ENCODE assay signal across 9 cellular contexts in the genomic region with DNA sequence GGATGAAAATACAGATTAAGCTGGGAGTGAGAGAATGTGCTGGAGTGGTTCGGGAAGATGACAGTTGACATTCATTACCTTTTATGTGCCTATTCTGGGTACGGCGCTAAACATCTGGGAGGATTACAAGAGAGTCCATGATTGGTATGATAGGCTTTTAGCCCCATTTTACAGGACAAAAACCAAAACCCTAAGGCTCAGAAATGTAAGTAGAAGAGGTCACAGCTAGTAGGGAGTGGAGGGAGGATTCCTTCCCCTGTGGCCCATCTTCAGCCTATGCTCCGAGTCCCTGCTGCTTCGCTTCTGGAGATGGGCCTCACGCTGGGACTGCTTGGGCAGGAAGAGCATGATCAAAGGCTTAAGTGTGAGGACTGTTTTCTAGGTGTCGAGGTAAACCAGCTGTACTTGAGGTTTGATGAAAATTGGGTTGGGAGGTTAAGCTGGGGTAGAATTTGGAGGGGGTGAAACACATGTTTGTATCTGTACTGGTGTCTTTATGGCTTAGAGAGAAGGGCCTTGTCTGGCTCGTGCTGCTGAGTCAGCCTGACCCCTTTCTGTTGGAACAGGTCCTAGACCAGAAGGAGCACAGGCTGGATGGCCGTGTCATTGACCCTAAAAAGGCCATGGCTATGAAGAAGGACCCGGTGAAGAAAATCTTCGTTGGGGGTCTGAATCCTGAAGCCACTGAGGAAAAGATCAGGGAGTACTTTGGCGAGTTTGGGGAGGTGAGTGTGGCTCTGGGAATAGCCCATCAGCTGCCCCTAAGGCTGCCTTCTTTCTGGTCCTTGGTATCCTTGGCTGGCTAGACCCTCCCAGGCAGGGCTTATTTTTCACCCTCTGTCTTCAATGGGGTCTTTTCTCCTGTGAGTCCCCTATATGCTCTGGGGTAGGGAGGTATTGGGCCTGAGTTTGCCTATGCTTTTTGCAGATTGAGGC. TPM values are rescaled to one million over a fixed set of nuclear protein-coding genes. Genes with fewer than 3 reads are reported as not detected.
DNase-seq lines count a peak whose midpoint lies in the region; ATAC-seq, FAIRE-seq and TF ChIP-seq lines count a peak whose summit lies in the region.
"Had no signal": no experiment of that assay in that cellular context is flagged by ENCODE, and none has a peak within 500 bp of the region (broad histone marks: within the 10 kb centered on the region; RNA-seq: fewer than 3 reads in every experiment).

No MANE protein-coding gene starts in this region.

- H3K4me1 ChIP-seq in HCT116 (ENCODE audit: control insufficient read depth in 1 of 2, insufficient read depth in 2 of 2, low read length in 2 of 2), result peaks cover 18 to 48% of the 10 kb centered on the region in 2 experiments
- peaks cover 0 to 21% of the 10 kb centered on the region in 2 donors for H3K4me1 ChIP-seq in right atrium auricular region
- H3K4me1 ChIP-seq in small intestine (ENCODE audit: control insufficient read depth in 2 of 2, insufficient read depth in 1 of 2, low read depth in 1 of 2, low read length in 1 of 2), result peaks cover 7 to 8% of the 10 kb centered on the region in 2 donors

- RAD21 ChIA-PET in HCT116 (lab: Charles Lee; ENCODE audit: low non-redundant PET in 1 of 2, low total read pairs in 2 of 2, uncharacterized antibody in 2 of 2, unreplicated experiment in 2 of 2), result no interaction called here

- WGBS in small intestine, 3 donors, result 18 to 32% (median 19%) methylated on average over 12 of the region's 12 CpGs

- peak overlapping the region; percentile 94 for H3K4me2 ChIP-seq in HCT116 (ENCODE audit: low read length)

- H3K27me3 Mint-ChIP-seq in WTC11 (ENCODE audit: low read depth), result peaks cover 7% of the 10 kb centered on the region; the same call in 1 of the 2 replicates

- peak overlapping the region; percentile 78 for H3K27ac Mint-ChIP-seq in WTC11

- H3K36me3 ChIP-seq in HCT116 (ENCODE audit: control insufficient read depth in 1 of 2, insufficient read depth in 2 of 2, low read length in 2 of 2), result peaks cover 46 to 61% of the 10 kb centered on the region in 2 experiments
- H3K36me3 ChIP-seq in right atrium auricular region, result peaks cover 56% of the 10 kb centered on the region
- H3K36me3 ChIP-seq in small intestine (ENCODE audit: control insufficient read depth in 2 of 2, insufficient read depth in 2 of 2, low read length in 2 of 2), result peaks cover 14 to 32% of the 10 kb centered on the region in 2 donors

- ATAC-seq in HCT116 (no peak), WTC11 (no peak), GM18519 (IDR thresholded peaks at IDR 0.05; ENCODE audit: low FRiP score, unreplicated experiment) (no peak)

- peak overlapping the region; percentile 80 for H3K4me3 Mint-ChIP-seq in WTC11

- peaks cover 21% of the 10 kb centered on the region for H3K4me1 Mint-ChIP-seq in WTC11

- TF ChIP-seq POLR2A in HCT116 (IDR thresholded peaks at IDR 0.05; ENCODE audit: borderline replicate concordance, extremely low read depth, insufficient read depth, insufficient read length) (no peak), H54 (IDR thresholded peaks at IDR 0.05; ENCODE audit: low read depth, low read length) (no peak)

- peak overlapping the region; percentile 97; the same call in 1 of the 2 replicates for H3K27ac ChIP-seq in HCT116 (ENCODE audit: low read depth, low read length)
- H3K27ac ChIP-seq in right atrium auricular region, result peak overlapping the region; percentile 16 to 62
- H3K27ac ChIP-seq in small intestine (ENCODE audit: low read depth in 1 of 2, low read length in 1 of 2), result peak overlapping the region; percentile 94 to 99

- H3K9me3 Mint-ChIP-seq in WTC11, result no peaks in the 10 kb centered on the region

- H4K20me1 ChIP-seq in HCT116 (ENCODE audit: insufficient read depth), result peaks cover 54% of the 10 kb centered on the region

- FAIRE-seq in small intestine (lab: Jason Lieb, UNC), result no peak
- FAIRE-seq in H54 (lab: Jason Lieb, UNC), result no peak

- peak overlapping the region; percentile 97 for H3K9ac ChIP-seq in HCT116 (ENCODE audit: low read length)

- peaks cover 77% of the 10 kb centered on the region for H3K79me2 ChIP-seq in HCT116 (ENCODE audit: insufficient read depth, low read length)

- H3K9me2 ChIP-seq in HCT116 (ENCODE audit: insufficient read depth), result no peaks in the 10 kb centered on the region

- H3K36me3 Mint-ChIP-seq in WTC11, result peaks cover 64% of the 10 kb centered on the region

- no peaks in the 10 kb centered on the region for H3K27me3 ChIP-seq in HCT116 (ENCODE audit: insufficient read depth, low read length)
- H3K27me3 ChIP-seq in right atrium auricular region, result no peaks in the 10 kb centered on the region
- H3K27me3 ChIP-seq in small intestine (ENCODE audit: control insufficient read depth in 2 of 2, insufficient read depth in 2 of 2, low read length in 2 of 2), result no peaks in the 10 kb centered on the region

- H2AFZ ChIP-seq in HCT116 (ENCODE audit: low read depth, low read length, poor library complexity, severe bottlenecking), result no peak overlapping the region

- intact Hi-C loops in HCT116 (cut with micrococcal nuclease), result no loop called here

- CTCF ChIA-PET in HCT116 (lab: Charles Lee), result interaction anchor here (2.4 kb wide), 1 partner anchor 9 kb away, joined by 6 read pairs; no protein-coding TSS in a partner anchor
- CTCF ChIA-PET in WTC11 (lab: Charles Lee), result interaction anchor here (1.6 kb wide), 1 partner anchor 130 kb away, joined by 4 read pairs; no protein-coding TSS in a partner anchor

- no peak for TF ChIP-seq RAD21 in HCT116 (IDR thresholded peaks at IDR 0.05; ENCODE audit: low read depth)

- TSS peak; percentile 62 for BruUV-seq in HCT116 (replicated peaks; lab: Mats Ljungman, UMichigan)

- TF ChIP-seq CTCF in HCT116 (IDR thresholded peaks at IDR 0.05 in 2 of 3, conservative IDR thresholded peaks at IDR 0.05 in 1 of 3; ENCODE audit: borderline replicate concordance in 1 of 3, insufficient read depth in 1 of 3, low read depth in 2 of 3, low read length in 2 of 3) (no peak), WTC11 (IDR thresholded peaks at IDR 0.05) (no peak), right atrium auricular region (IDR thresholded peaks at IDR 0.05) (no peak)

- no peaks in the 10 kb centered on the region for H3K9me3 ChIP-seq in HCT116 (ENCODE audit: control insufficient read depth in 1 of 2, insufficient read depth in 1 of 2, low read depth in 1 of 2, low read length in 2 of 2)
- H3K9me3 ChIP-seq in right atrium auricular region, result no peaks in the 10 kb centered on the region
- no peaks in the 10 kb centered on the region for H3K9me3 ChIP-seq in small intestine (ENCODE audit: control insufficient read depth, low read depth)

- H3K4me3 ChIP-seq in HCT116 (replicated peaks in 1 of 2; ENCODE audit: low read depth in 1 of 2, low read length in 2 of 2) (peak overlapping the region; percentile 82 to 88), right atrium auricular region (peak overlapping the region; percentile 83 to 87), small intestine (ENCODE audit: low read depth in 1 of 2, low read length in 2 of 2) (peak overlapping the region; percentile 97 to 98)

- DNase-seq in HCT116 (ENCODE audit: low read depth, low spot score) (no peak), WTC11 (ENCODE audit: low spot score) (peak; percentile 6), right atrium auricular region (ENCODE audit: low spot score) (no peak), small intestine (no peak), NCI-H226 (no peak), H54 (ENCODE audit: insufficient read length, low spot score) (no peak), NOMO-1 (lab: John Stamatoyannopoulos, UW; ENCODE audit: unreplicated experiment in 2 of 2) (no peak)

- POLR2A ChIA-PET in HCT116 (lab: Charles Lee), result interaction anchor here (0.6 to 1.2 kb wide), 2 partner anchors 10 to 885 kb away, joined by 3 to 4 read pairs; no protein-coding TSS in a partner anchor
- POLR2A ChIA-PET in WTC11 (lab: Charles Lee), result interaction anchor here (0.5 kb wide), 1 partner anchor 1698 kb away, joined by 3 read pairs; no protein-coding TSS in a partner anchor

TF ChIP-seq in HCT116, 20 proteins besides CTCF, POLR2A, EP300 and RAD21 (continues in another document):
- TF ChIP-seq SRF (IDR thresholded peaks at IDR 0.05; ENCODE audit: low read depth) (no peak), POLR2AphosphoS5 (IDR thresholded peaks at IDR 0.05; ENCODE audit: low read depth, low read length) (no peak; the same call in none of the 2 replicates), ZFX (IDR thresholded peaks at IDR 0.05) (no peak), JUND (IDR thresholded peaks at IDR 0.05) (no peak), EGR1 (IDR thresholded peaks at IDR 0.05; ENCODE audit: low read depth) (no peak), ELF1 (IDR thresholded peaks at IDR 0.05; ENCODE audit: borderline replicate concordance, low read depth) (no peak), CEBPB (IDR thresholded peaks at IDR 0.05; ENCODE audit: low read depth) (no peak)

TF ChIP-seq in WTC11, 78 proteins besides CTCF, POLR2A, EP300 and RAD21 (continues in another document):
- TF ChIP-seq, protein P1, sequence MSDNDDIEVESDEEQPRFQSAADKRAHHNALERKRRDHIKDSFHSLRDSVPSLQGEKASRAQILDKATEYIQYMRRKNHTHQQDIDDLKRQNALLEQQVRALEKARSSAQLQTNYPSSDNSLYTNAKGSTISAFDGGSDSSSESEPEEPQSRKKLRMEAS (CRISPR knock-in tag; IDR thresholded peaks at IDR 0.05), result no peak

RNA-seq across cellular contexts. Expression of a gene that starts 2.1 kb away (rescaled TPM):
- total RNA-seq in HCT116 (2021; ENCODE audit: unreplicated experiment) (273 TPM), WTC11 (2021) (414 to 457 TPM (median 419 TPM) in 3 replicates), right atrium auricular region (10 to 100 TPM; 62.4 to 69.1 TPM)
- 95.5 and 118 TPM in 2 replicates for polyA plus RNA-seq in HCT116 (2012)
- 100 to 1,000 TPM; 147 to 176 (median 172) TPM for polyA plus RNA-seq in small intestine

RNA-seq across cellular contexts. Expression of a gene that starts 19.3 kb away (rescaled TPM):
- not detected for total RNA-seq in HCT116 (2021; ENCODE audit: unreplicated experiment)
- polyA plus RNA-seq in HCT116 (2012), result not detected in 2 replicates
- not detected in 3 replicates for total RNA-seq in WTC11 (2021)
- not detected for total RNA-seq in right atrium auricular region
- not detected for polyA plus RNA-seq in small intestine
- total RNA-seq: HT1080 had no signal

RNA-seq across cellular contexts. Expression of a gene that starts 26.2 kb away (rescaled TPM):
- total RNA-seq in HCT116 (2021; ENCODE audit: unreplicated experiment), result 57.8 TPM
- polyA plus RNA-seq in HCT116 (2012), result 40.9 and 42.3 TPM in 2 replicates
- total RNA-seq in WTC11 (2021), result 30.9 to 41.7 TPM (median 31.7 TPM) in 3 replicates
- total RNA-seq in right atrium auricular region, result 10 to 100 TPM; 22.8 to 34.5 TPM
- 100 to 1,000 TPM in 2 of 3 donors, 10 to 100 TPM in 1; 57.7 to 145 (median 115) TPM for polyA plus RNA-seq in small intestine

RNA-seq across cellular contexts. Expression of a gene that starts 52.7 kb away (rescaled TPM):
- 260 TPM for total RNA-seq in HCT116 (2021; ENCODE audit: unreplicated experiment)
- 256 and 304 TPM in 2 replicates for polyA plus RNA-seq in HCT116 (2012)
- 263 to 269 TPM (median 264 TPM) in 3 replicates for total RNA-seq in WTC11 (2021)
- total RNA-seq in right atrium auricular region, result 100 to 1,000 TPM; 125 to 151 TPM
- 100 to 1,000 TPM in 1 of 3 donors, 10 to 100 TPM in 2; 46.5 to 243 (median 82.1) TPM for polyA plus RNA-seq in small intestine

Comparison
In these comparisons a context has a peak if more than half of its experiments do, and no peak if none do; other contexts are left out.
1. H3K27ac ChIP-seq: peak in every context shown above with its lines; median percentile 97 in HCT116; 96 in small intestine; 39 in right atrium auricular region.